2 cellular contexts compared by ENCODE assay signal in genomic region chr7:16234493-16235151, GRCh38.
TF ChIP-seq lines count a peak whose summit lies in the region.

No MANE protein-coding gene starts in this region.

TF ChIP-seq in GM23338, 12 proteins besides CTCF, POLR2A, EP300 and RAD21 (continued from another document):
- TF ChIP-seq, protein P1, sequence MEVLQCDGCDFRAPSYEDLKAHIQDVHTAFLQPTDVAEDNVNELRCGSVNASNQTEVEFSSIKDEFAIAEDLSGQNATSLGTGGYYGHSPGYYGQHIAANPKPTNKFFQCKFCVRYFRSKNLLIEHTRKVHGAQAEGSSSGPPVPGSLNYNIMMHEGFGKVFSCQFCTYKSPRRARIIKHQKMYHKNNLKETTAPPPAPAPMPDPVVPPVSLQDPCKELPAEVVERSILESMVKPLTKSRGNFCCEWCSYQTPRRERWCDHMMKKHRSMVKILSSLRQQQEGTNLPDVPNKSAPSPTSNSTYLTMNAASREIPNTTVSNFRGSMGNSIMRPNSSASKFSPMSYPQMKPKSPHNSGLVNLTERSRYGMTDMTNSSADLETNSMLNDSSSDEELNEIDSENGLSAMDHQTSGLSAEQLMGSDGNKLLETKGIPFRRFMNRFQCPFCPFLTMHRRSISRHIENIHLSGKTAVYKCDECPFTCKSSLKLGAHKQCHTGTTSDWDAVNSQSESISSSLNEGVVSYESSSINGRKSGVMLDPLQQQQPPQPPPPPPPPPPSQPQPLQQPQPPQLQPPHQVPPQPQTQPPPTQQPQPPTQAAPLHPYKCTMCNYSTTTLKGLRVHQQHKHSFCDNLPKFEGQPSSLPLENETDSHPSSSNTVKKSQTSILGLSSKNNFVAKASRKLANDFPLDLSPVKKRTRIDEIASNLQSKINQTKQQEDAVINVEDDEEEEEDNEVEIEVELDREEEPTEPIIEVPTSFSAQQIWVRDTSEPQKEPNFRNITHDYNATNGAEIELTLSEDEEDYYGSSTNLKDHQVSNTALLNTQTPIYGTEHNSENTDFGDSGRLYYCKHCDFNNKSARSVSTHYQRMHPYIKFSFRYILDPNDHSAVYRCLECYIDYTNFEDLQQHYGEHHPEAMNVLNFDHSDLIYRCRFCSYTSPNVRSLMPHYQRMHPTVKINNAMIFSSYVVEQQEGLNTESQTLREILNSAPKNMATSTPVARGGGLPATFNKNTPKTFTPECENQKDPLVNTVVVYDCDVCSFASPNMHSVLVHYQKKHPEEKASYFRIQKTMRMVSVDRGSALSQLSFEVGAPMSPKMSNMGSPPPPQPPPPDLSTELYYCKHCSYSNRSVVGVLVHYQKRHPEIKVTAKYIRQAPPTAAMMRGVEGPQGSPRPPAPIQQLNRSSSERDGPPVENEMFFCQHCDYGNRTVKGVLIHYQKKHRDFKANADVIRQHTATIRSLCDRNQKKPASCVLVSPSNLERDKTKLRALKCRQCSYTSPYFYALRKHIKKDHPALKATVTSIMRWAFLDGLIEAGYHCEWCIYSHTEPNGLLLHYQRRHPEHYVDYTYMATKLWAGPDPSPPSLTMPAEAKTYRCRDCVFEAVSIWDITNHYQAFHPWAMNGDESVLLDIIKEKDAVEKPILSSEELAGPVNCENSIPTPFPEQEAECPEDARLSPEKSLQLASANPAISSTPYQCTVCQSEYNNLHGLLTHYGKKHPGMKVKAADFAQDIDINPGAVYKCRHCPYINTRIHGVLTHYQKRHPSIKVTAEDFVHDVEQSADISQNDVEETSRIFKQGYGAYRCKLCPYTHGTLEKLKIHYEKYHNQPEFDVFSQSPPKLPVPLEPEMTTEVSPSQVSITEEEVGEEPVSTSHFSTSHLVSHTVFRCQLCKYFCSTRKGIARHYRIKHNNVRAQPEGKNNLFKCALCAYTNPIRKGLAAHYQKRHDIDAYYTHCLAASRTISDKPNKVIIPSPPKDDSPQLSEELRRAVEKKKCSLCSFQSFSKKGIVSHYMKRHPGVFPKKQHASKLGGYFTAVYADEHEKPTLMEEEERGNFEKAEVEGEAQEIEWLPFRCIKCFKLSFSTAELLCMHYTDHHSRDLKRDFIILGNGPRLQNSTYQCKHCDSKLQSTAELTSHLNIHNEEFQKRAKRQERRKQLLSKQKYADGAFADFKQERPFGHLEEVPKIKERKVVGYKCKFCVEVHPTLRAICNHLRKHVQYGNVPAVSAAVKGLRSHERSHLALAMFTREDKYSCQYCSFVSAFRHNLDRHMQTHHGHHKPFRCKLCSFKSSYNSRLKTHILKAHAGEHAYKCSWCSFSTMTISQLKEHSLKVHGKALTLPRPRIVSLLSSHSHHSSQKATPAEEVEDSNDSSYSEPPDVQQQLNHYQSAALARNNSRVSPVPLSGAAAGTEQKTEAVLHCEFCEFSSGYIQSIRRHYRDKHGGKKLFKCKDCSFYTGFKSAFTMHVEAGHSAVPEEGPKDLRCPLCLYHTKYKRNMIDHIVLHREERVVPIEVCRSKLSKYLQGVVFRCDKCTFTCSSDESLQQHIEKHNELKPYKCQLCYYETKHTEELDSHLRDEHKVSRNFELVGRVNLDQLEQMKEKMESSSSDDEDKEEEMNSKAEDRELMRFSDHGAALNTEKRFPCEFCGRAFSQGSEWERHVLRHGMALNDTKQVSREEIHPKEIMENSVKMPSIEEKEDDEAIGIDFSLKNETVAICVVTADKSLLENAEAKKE (CRISPR knock-in tag; IDR thresholded peaks at IDR 0.05): no peak
- TF ChIP-seq CREB1 (CRISPR knock-in tag; IDR thresholded peaks at IDR 0.05; ENCODE audit: low read depth): no peak
- TF ChIP-seq POLR2AphosphoS5 (IDR thresholded peaks at IDR 0.05; ENCODE audit: low read depth): no peak
- TF ChIP-seq EZH2phosphoT487 (IDR thresholded peaks at IDR 0.05; ENCODE audit: unreplicated experiment): no peak
- no peak for TF ChIP-seq EZH2 (IDR thresholded peaks at IDR 0.05; ENCODE audit: low read depth, unreplicated experiment)
- TF ChIP-seq REST (IDR thresholded peaks at IDR 0.05; ENCODE audit: unreplicated experiment): no peak
- TF ChIP-seq STAT1 (IDR thresholded peaks at IDR 0.05; ENCODE audit: unreplicated experiment): no peak
- no peak for TF ChIP-seq ZNF331 (CRISPR knock-in tag; IDR thresholded peaks at IDR 0.05; ENCODE audit: low read depth)
- no peak for TF ChIP-seq JUNB (IDR thresholded peaks at IDR 0.05; ENCODE audit: unreplicated experiment)
- TF ChIP-seq ETS1 (IDR thresholded peaks at IDR 0.05): no peak

TF ChIP-seq in WTC11, 78 proteins besides CTCF, POLR2A, EP300 and RAD21 (continued from another document):
- TF ChIP-seq AFF4 (CRISPR knock-in tag; IDR thresholded peaks at IDR 0.05; ENCODE audit: borderline replicate concordance): no peak
TF ChIP-seq in WTC11: peak in this region for 0.
